ENCODE assay signal across 8 cellular contexts in the genomic region with DNA sequence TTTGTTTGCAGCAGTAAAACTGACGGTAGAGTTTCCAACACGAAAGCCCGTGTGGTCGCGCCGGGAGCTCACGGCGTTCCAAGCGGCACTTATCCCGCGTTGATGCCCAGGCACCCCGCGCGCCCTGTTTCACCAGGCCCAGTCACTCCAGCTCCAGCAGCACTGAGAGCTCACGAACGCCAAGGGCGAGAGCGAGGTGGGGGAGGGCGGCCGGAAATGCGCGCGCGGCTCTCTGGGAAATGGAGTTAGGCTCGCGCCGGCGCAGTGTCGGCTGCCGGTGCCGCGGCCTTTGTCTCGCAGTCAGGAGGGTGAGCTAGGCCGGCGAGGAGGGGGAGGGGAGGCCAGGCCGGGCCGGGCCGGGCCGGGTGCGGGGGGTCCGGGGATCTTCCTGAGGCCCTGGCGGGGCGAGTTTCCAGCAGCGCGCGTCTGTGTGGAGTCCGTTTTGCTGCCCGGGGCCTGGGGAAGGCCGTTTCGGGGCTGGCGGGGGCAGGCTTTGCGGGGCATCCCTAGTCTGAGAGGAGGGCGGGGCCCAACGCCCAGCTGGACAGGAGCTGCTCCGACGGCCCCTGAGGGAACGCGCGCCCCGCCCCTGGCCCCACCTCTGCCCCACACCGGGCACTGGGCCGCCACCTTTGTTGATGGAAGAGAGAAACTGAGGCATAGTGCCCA. TPM values are rescaled to one million over a fixed set of nuclear protein-coding genes. Genes with fewer than 3 reads are reported as not detected.
A peak's percentile ranks its signal among the peaks of the same experiment; 100 is the strongest.
DNase-seq lines count a peak whose midpoint lies in the region; ATAC-seq and TF ChIP-seq lines count a peak whose summit lies in the region.

A gene (plus strand): TSS at position 280 of the 669 bp plus-strand sequence. CDS start 721 bp downstream, outside the sequence.

- H3K9me3 Mint-ChIP-seq in chondrocyte (ENCODE audit: low read depth) = peaks cover 50% of the 10 kb centered on the region

- TF ChIP-seq CTCF in HFF-Myc (IDR thresholded peaks at IDR 0.05; ENCODE audit: low read depth, low read length, missing control alignments) (no peak), chondrocyte (IDR thresholded peaks at IDR 0.05) (no peak)

- H3K4me3 Mint-ChIP-seq in chondrocyte (ENCODE audit: unreplicated experiment) = peak within 1 kb of the TSS; percentile 76

- H3K27ac ChIP-seq in skin epidermis = peak within 1 kb of the TSS in 20 of 21 experiments; percentile 47 to 94 (median 88)

- no peaks in the 10 kb centered on the region for H3K27me3 Mint-ChIP-seq in chondrocyte (ENCODE audit: low read depth)

- peaks cover 24% of the 10 kb centered on the region for H3K36me3 Mint-ChIP-seq in chondrocyte (ENCODE audit: low read depth)

- H3K27ac Mint-ChIP-seq in chondrocyte (ENCODE audit: unreplicated experiment) = peak within 1 kb of the TSS; percentile 85

- peak within 1 kb of the TSS; percentile 19; the same call in 1 of the 2 replicates for H3K4me3 ChIP-seq in HFF-Myc (replicated peaks; ENCODE audit: low read depth, low read length)
- peak within 1 kb of the TSS; percentile 26 to 63 (median 51) for H3K4me3 ChIP-seq in skin epidermis

- peaks cover 8% of the 10 kb centered on the region for H3K4me1 Mint-ChIP-seq in chondrocyte (ENCODE audit: low read depth)

- no peak for ATAC-seq in GM21576 (IDR thresholded peaks at IDR 0.05; ENCODE audit: unreplicated experiment)
- no peak for ATAC-seq in GM18868 (IDR thresholded peaks at IDR 0.05; ENCODE audit: unreplicated experiment)
- no peak for ATAC-seq in HG03159 (IDR thresholded peaks at IDR 0.05; ENCODE audit: unreplicated experiment)

- DNase-seq in HFF-Myc (ENCODE audit: extremely low read depth, low read depth) (no peak), chondrocyte (ENCODE audit: low spot score) (no peak), islet precursor cell (peak; percentile 88)
- peak; percentile 70 for DNase-seq in activated CD4-positive, CD25-positive, alpha-beta regulatory T cell treated with anti-CD3 and anti-CD28 coated beads, Interleukin-2, amount 50 U/mL, for 72 hours

RNA-seq across cellular contexts. Expression of the gene that starts here (rescaled TPM):
- total RNA-seq in chondrocyte = 4.6 to 6.7 TPM (median 4.9 TPM) in 3 replicates

Comparison
In these comparisons a context has a peak if more than half of its experiments do, and no peak if none do; other contexts are left out.
1. DNase-seq: peak in activated CD4-positive, CD25-positive, alpha-beta regulatory T cell treated with anti-CD3 and anti-CD28 coated beads, Interleukin-2, amount 50 U/mL, for 72 hours (single experiment) and islet precursor cell (single experiment); none in HFF-Myc (single experiment) and chondrocyte (single experiment).